ENCODE assay signal across 1 cellular context in genomic region chr16:11152677-11153321, GRCh38.
TF ChIP-seq lines count a peak whose summit lies in the region.

No MANE protein-coding gene starts in this region.

TF ChIP-seq in HepG2, 621 proteins besides CTCF, POLR2A, EP300 and RAD21 (continued from another document and continues in another):
- TF ChIP-seq, protein P1, sequence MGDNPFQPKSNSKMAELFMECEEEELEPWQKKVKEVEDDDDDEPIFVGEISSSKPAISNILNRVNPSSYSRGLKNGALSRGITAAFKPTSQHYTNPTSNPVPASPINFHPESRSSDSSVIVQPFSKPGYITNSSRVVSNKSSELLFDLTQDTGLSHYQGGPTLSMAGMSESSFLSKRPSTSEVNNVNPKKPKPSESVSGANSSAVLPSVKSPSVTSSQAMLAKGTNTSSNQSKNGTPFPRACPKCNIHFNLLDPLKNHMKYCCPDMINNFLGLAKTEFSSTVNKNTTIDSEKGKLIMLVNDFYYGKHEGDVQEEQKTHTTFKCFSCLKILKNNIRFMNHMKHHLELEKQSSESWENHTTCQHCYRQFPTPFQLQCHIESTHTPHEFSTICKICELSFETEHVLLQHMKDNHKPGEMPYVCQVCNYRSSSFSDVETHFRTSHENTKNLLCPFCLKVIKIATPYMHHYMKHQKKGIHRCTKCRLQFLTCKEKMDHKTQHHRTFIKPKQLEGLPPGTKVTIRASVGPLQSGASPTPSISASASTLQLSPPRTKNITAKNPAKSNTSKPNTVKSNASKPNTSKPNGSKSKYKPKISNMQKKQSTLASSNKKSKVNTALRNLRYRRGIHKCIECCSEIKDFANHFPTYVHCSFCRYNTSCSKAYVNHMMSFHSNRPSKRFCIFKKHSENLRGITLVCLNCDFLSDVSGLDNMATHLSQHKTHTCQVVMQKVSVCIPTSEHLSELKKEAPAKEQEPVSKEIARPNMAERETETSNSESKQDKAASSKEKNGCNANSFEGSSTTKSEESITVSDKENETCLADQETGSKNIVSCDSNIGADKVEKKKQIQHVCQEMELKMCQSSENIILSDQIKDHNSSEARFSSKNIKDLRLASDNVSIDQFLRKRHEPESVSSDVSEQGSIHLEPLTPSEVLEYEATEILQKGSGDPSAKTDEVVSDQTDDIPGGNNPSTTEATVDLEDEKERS (CRISPR knock-in tag; IDR thresholded peaks at IDR 0.05), result no peak
- TF ChIP-seq, protein P2, sequence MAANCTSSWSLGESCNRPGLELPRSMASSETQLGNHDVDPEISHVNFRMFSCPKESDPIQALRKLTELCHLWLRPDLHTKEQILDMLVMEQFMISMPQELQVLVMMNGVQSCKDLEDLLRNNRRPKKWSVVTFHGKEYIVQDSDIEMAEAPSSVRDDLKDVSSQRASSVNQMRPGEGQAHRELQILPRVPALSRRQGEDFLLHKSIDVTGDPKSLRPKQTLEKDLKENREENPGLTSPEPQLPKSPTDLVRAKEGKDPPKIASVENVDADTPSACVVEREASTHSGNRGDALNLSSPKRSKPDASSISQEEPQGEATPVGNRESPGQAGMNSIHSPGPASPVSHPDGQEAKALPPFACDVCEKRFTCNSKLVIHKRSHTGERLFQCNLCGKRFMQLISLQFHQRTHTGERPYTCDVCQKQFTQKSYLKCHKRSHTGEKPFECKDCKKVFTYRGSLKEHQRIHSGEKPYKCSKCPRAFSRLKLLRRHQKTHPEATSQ (CRISPR knock-in tag; IDR thresholded peaks at IDR 0.05; ENCODE audit: borderline replicate concordance), result no peak
- TF ChIP-seq ZNF850 (CRISPR knock-in tag; conservative IDR thresholded peaks at IDR 0.05) (no peak), SAFB2 (CRISPR knock-in tag; IDR thresholded peaks at IDR 0.05; ENCODE audit: borderline replicate concordance, low read depth) (no peak), DBP (CRISPR knock-in tag; IDR thresholded peaks at IDR 0.05; ENCODE audit: not compliant biosample characterization) (no peak), CCAR2 (optimal IDR thresholded peaks at IDR 0.05; ENCODE audit: low read depth, low read length) (no peak), DR1 (CRISPR knock-in tag; IDR thresholded peaks at IDR 0.05) (no peak), NCOA5 (CRISPR knock-in tag; IDR thresholded peaks at IDR 0.05) (no peak), RBFOX2 (IDR thresholded peaks at IDR 0.05; ENCODE audit: low read depth, low read length) (no peak), ATRX (CRISPR knock-in tag; IDR thresholded peaks at IDR 0.05; ENCODE audit: borderline replicate concordance) (no peak), DNMT1 (CRISPR knock-in tag; IDR thresholded peaks at IDR 0.05) (no peak), SIX1 (CRISPR knock-in tag; IDR thresholded peaks at IDR 0.05; ENCODE audit: borderline replicate concordance) (no peak), ZNF264 (CRISPR knock-in tag; IDR thresholded peaks at IDR 0.05) (peak; percentile 69; the same call in 1 of the 2 replicates), FOXK1 (CRISPR knock-in tag; IDR thresholded peaks at IDR 0.05; ENCODE audit: borderline replicate concordance, low read depth) (no peak), JUN (CRISPR knock-in tag; IDR thresholded peaks at IDR 0.05) (no peak), SOX6 (IDR thresholded peaks at IDR 0.05) (no peak), SOX6 (CRISPR knock-in tag; IDR thresholded peaks at IDR 0.05) (peak; percentile 56; the same call in 1 of the 2 replicates), HOXA5 (CRISPR knock-in tag; IDR thresholded peaks at IDR 0.05) (no peak), ZNF878 (CRISPR knock-in tag; IDR thresholded peaks at IDR 0.05) (no peak), ZNF251 (CRISPR knock-in tag; IDR thresholded peaks at IDR 0.05) (no peak), ATF2 (CRISPR knock-in tag; IDR thresholded peaks at IDR 0.05) (no peak)
- TF ChIP-seq, protein P3, sequence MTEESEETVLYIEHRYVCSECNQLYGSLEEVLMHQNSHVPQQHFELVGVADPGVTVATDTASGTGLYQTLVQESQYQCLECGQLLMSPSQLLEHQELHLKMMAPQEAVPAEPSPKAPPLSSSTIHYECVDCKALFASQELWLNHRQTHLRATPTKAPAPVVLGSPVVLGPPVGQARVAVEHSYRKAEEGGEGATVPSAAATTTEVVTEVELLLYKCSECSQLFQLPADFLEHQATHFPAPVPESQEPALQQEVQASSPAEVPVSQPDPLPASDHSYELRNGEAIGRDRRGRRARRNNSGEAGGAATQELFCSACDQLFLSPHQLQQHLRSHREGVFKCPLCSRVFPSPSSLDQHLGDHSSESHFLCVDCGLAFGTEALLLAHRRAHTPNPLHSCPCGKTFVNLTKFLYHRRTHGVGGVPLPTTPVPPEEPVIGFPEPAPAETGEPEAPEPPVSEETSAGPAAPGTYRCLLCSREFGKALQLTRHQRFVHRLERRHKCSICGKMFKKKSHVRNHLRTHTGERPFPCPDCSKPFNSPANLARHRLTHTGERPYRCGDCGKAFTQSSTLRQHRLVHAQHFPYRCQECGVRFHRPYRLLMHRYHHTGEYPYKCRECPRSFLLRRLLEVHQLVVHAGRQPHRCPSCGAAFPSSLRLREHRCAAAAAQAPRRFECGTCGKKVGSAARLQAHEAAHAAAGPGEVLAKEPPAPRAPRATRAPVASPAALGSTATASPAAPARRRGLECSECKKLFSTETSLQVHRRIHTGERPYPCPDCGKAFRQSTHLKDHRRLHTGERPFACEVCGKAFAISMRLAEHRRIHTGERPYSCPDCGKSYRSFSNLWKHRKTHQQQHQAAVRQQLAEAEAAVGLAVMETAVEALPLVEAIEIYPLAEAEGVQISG (CRISPR knock-in tag; IDR thresholded peaks at IDR 0.05), result no peak
- TF ChIP-seq, protein P4, sequence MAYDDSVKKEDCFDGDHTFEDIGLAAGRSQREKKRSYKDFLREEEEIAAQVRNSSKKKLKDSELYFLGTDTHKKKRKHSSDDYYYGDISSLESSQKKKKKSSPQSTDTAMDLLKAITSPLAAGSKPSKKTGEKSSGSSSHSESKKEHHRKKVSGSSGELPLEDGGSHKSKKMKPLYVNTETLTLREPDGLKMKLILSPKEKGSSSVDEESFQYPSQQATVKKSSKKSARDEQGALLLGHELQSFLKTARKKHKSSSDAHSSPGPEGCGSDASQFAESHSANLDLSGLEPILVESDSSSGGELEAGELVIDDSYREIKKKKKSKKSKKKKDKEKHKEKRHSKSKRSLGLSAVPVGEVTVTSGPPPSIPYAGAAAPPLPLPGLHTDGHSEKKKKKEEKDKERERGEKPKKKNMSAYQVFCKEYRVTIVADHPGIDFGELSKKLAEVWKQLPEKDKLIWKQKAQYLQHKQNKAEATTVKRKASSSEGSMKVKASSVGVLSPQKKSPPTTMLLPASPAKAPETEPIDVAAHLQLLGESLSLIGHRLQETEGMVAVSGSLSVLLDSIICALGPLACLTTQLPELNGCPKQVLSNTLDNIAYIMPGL (CRISPR knock-in tag; IDR thresholded peaks at IDR 0.05; ENCODE audit: borderline replicate concordance in 1 of 2, low read depth in 1 of 2), result no peak
- TF ChIP-seq, protein P5, sequence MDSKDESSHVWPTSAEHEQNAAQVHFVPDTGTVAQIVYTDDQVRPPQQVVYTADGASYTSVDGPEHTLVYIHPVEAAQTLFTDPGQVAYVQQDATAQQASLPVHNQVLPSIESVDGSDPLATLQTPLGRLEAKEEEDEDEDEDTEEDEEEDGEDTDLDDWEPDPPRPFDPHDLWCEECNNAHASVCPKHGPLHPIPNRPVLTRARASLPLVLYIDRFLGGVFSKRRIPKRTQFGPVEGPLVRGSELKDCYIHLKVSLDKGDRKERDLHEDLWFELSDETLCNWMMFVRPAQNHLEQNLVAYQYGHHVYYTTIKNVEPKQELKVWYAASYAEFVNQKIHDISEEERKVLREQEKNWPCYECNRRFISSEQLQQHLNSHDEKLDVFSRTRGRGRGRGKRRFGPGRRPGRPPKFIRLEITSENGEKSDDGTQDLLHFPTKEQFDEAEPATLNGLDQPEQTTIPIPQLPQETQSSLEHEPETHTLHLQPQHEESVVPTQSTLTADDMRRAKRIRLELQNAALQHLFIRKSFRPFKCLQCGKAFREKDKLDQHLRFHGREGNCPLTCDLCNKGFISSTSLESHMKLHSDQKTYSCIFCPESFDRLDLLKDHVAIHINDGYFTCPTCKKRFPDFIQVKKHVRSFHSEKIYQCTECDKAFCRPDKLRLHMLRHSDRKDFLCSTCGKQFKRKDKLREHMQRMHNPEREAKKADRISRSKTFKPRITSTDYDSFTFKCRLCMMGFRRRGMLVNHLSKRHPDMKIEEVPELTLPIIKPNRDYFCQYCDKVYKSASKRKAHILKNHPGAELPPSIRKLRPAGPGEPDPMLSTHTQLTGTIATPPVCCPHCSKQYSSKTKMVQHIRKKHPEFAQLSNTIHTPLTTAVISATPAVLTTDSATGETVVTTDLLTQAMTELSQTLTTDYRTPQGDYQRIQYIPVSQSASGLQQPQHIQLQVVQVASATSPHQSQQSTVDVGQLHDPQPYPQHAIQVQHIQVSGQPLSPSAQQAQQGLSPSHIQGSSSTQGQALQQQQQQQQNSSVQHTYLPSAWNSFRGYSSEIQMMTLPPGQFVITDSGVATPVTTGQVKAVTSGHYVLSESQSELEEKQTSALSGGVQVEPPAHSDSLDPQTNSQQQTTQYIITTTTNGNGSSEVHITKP (CRISPR knock-in tag; IDR thresholded peaks at IDR 0.05; ENCODE audit: low read depth), result no peak
- TF ChIP-seq, protein P6, sequence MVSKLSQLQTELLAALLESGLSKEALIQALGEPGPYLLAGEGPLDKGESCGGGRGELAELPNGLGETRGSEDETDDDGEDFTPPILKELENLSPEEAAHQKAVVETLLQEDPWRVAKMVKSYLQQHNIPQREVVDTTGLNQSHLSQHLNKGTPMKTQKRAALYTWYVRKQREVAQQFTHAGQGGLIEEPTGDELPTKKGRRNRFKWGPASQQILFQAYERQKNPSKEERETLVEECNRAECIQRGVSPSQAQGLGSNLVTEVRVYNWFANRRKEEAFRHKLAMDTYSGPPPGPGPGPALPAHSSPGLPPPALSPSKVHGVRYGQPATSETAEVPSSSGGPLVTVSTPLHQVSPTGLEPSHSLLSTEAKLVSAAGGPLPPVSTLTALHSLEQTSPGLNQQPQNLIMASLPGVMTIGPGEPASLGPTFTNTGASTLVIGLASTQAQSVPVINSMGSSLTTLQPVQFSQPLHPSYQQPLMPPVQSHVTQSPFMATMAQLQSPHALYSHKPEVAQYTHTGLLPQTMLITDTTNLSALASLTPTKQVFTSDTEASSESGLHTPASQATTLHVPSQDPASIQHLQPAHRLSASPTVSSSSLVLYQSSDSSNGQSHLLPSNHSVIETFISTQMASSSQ (IDR thresholded peaks at IDR 0.05; ENCODE audit: low read depth), result no peak
- TF ChIP-seq, protein P6 (CRISPR knock-in tag; IDR thresholded peaks at IDR 0.05; ENCODE audit: borderline replicate concordance), result peak; percentile 49; the same call in 1 of the 2 replicates
- TF ChIP-seq, protein P7, sequence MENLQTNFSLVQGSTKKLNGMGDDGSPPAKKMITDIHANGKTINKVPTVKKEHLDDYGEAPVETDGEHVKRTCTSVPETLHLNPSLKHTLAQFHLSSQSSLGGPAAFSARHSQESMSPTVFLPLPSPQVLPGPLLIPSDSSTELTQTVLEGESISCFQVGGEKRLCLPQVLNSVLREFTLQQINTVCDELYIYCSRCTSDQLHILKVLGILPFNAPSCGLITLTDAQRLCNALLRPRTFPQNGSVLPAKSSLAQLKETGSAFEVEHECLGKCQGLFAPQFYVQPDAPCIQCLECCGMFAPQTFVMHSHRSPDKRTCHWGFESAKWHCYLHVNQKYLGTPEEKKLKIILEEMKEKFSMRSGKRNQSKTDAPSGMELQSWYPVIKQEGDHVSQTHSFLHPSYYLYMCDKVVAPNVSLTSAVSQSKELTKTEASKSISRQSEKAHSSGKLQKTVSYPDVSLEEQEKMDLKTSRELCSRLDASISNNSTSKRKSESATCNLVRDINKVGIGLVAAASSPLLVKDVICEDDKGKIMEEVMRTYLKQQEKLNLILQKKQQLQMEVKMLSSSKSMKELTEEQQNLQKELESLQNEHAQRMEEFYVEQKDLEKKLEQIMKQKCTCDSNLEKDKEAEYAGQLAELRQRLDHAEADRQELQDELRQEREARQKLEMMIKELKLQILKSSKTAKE (CRISPR knock-in tag; IDR thresholded peaks at IDR 0.05; ENCODE audit: borderline replicate concordance), result peak; percentile 66; the same call in 1 of the 2 replicates
- TF ChIP-seq, protein P8, sequence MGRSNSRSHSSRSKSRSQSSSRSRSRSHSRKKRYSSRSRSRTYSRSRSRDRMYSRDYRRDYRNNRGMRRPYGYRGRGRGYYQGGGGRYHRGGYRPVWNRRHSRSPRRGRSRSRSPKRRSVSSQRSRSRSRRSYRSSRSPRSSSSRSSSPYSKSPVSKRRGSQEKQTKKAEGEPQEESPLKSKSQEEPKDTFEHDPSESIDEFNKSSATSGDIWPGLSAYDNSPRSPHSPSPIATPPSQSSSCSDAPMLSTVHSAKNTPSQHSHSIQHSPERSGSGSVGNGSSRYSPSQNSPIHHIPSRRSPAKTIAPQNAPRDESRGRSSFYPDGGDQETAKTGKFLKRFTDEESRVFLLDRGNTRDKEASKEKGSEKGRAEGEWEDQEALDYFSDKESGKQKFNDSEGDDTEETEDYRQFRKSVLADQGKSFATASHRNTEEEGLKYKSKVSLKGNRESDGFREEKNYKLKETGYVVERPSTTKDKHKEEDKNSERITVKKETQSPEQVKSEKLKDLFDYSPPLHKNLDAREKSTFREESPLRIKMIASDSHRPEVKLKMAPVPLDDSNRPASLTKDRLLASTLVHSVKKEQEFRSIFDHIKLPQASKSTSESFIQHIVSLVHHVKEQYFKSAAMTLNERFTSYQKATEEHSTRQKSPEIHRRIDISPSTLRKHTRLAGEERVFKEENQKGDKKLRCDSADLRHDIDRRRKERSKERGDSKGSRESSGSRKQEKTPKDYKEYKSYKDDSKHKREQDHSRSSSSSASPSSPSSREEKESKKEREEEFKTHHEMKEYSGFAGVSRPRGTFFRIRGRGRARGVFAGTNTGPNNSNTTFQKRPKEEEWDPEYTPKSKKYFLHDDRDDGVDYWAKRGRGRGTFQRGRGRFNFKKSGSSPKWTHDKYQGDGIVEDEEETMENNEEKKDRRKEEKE (IDR thresholded peaks at IDR 0.05), result no peak
